In genomic region chr16:22436823-22437652, GRCh38 we compare ENCODE assay signal across 8 cellular contexts.
DNase-seq lines count a peak whose midpoint lies in the region; ATAC-seq and TF ChIP-seq lines count a peak whose summit lies in the region.
"Not testable (repeated sequence)": the region's sequence is repeated elsewhere in the genome, so short reads cannot be mapped to it uniquely, and the experiment has no call there.

No MANE protein-coding gene starts in this region.

- not testable (repeated sequence) for TF ChIP-seq CTCF in PC-3 (conservative IDR thresholded peaks at IDR 0.05; ENCODE audit: low read depth, low read length)

- H3K4me1 ChIP-seq in HUES48 (ENCODE audit: control insufficient read depth, insufficient read depth, low read length); PC-3 (ENCODE audit: insufficient read depth, low read length): not testable (repeated sequence)

- BruUV-seq in PC-3 (replicated peaks; lab: Mats Ljungman, UMichigan), result not testable (repeated sequence)

- not testable (repeated sequence) for H3K9me3 ChIP-seq in HUES48 (ENCODE audit: control insufficient read depth, insufficient read depth, low read length); PC-3 (ENCODE audit: low read length)

- H3K9ac ChIP-seq in HUES48 (ENCODE audit: low read depth, low read length), result peak overlapping the region; percentile 74; the same call in 1 of the 2 replicates
- H3K9ac ChIP-seq in PC-3 (ENCODE audit: low read length), result peak overlapping the region; percentile 75

- H3K27ac ChIP-seq in HUES48 (ENCODE audit: low read depth, low read length) (peak overlapping the region; percentile 87), PC-3 (ENCODE audit: low read length) (peak overlapping the region; percentile 57), epithelial cell of prostate (peak overlapping the region; percentile 92)

- CTCF ChIA-PET in PC-3 (lab: Charles Lee), result not testable (repeated sequence)

- H3K36me3 ChIP-seq in HUES48 (ENCODE audit: control insufficient read depth, insufficient read depth, low read length); PC-3 (ENCODE audit: low read depth, low read length): not testable (repeated sequence)

- H3K4me2 ChIP-seq in PC-3 (ENCODE audit: low read length), result peak overlapping the region; percentile 74

- POLR2A ChIA-PET in PC-3 (lab: Charles Lee; ENCODE audit: unreplicated experiment), result not testable (repeated sequence)

- intact Hi-C loops in PC-3 (cut with micrococcal nuclease), result not testable (repeated sequence)

- not testable (repeated sequence) for H4K20me1 ChIP-seq in PC-3 (ENCODE audit: low read length)

- H3K4me3 ChIP-seq in HUES48 (ENCODE audit: low read depth, low read length), result peak overlapping the region; percentile 66
- H3K4me3 ChIP-seq in PC-3 (ENCODE audit: low read length), result peak overlapping the region; percentile 71

- H3K79me2 ChIP-seq in PC-3 (ENCODE audit: low read length), result not testable (repeated sequence)

- DNase-seq in Caki2 (ENCODE audit: low read depth) (peak; percentile 90), PC-3 (peak; percentile 64), midbrain (lab: John Stamatoyannopoulos, UW) (peak; percentile 69)
- DNase-seq in activated T-cell treated with anti-CD3 and anti-CD28 coated beads, Interleukin-2, amount 50 U/mL, for 1 hour, result peak; percentile 69
- not testable (repeated sequence) for DNase-seq in epithelial cell of prostate (ENCODE audit: low read depth, low spot score)
- peak; percentile 13 for DNase-seq in stimulated activated CD8-positive, alpha-beta memory T cell treated with anti-CD3 and anti-CD28 coated beads, Interleukin-15, amount 100 ng/mL, for 1 hour (ENCODE audit: low read depth)

- H2AFZ ChIP-seq in PC-3 (ENCODE audit: low read length), result peak overlapping the region; percentile 68

- H3K9me2 ChIP-seq in PC-3 (replicated peaks; ENCODE audit: low read length), result not testable (repeated sequence)

- not testable (repeated sequence) for H3K27me3 ChIP-seq in HUES48 (ENCODE audit: control insufficient read depth, insufficient read depth, low read length); PC-3 (ENCODE audit: low read length)

- ATAC-seq in GM21423 (IDR thresholded peaks at IDR 0.05; ENCODE audit: unreplicated experiment) (peak; percentile 67), PC-3 (peak; percentile 84)

- in situ Hi-C loops in Caki2 (cut with HindIII; ENCODE audit: low pct_unique_long_range_greater_than_20kb, low sequenced_read_pairs), result not testable (repeated sequence)

- not testable (repeated sequence) for H3F3A ChIP-seq in PC-3 (ENCODE audit: low read length, unreplicated experiment)
